23 cellular contexts compared by ENCODE assay signal in genomic region chrX:25178555-25178954, GRCh38.
"Had no signal": no experiment of that assay in that cellular context is flagged by ENCODE, and none has a peak within 500 bp of the region (broad histone marks: within the 10 kb centered on the region; RNA-seq: fewer than 3 reads in every experiment).

No MANE protein-coding gene starts in this region.

- H3K36me3 ChIP-seq: adrenal gland had no signal

- H3K9me3 ChIP-seq: adrenal gland had no signal

- H3K9me3 Mint-ChIP-seq: activated naive CD8-positive, alpha-beta T cell treated with anti-CD3 and anti-CD28 coated beads, Interleukin-2, amount 10 ng/mL, durations not matched to agents 7 days and 5 days; T-cell had no signal

- H3K36me3 Mint-ChIP-seq: activated naive CD8-positive, alpha-beta T cell treated with anti-CD3 and anti-CD28 coated beads, Interleukin-2, amount 10 ng/mL, durations not matched to agents 7 days and 5 days; T-cell had no signal

- ATAC-seq: activated CD4-positive, CD25-positive, alpha-beta regulatory T cell treated with anti-CD3 and anti-CD28 coated beads, Interleukin-2, amount 50 U/mL, for 24 hours; activated CD8-positive, alpha-beta T cell treated with anti-CD3 and anti-CD28 coated beads, Interleukin-2, amount 10 ng/mL, durations not matched to agents 7 days and 5 days; Panc1; Right ventricle myocardium inferior; T-cell had no signal

- DNase-seq: activated CD4-positive, alpha-beta T cell treated with anti-CD3 and anti-CD28 coated beads for 4 hours; activated CD8-positive, alpha-beta memory T cell treated with anti-CD3 and anti-CD28 coated beads, Interleukin-2, amount 50 U/mL, for 48 hours; activated CD8-positive, alpha-beta T cell treated with anti-CD3 and anti-CD28 coated beads, Interleukin-2, amount 10 ng/mL, durations not matched to agents 7 days and 5 days; activated naive CD4-positive, alpha-beta T cell treated with anti-CD3 and anti-CD28 coated beads, Interleukin-2, amount 50 U/mL, for 16 hours; activated naive CD8-positive, alpha-beta T cell treated with anti-CD3 and anti-CD28 coated beads, Interleukin-2, amount 10 ng/mL, durations not matched to agents 7 days and 5 days; activated T-cell treated with anti-CD3 and anti-CD28 coated beads, Interleukin-2, amount 50 U/mL, for 1 hour; adrenal gland; anterior cingulate cortex; cerebellar nuclear complex; NCI-H1092; NCI-H1417; NCI-H1930; NCI-H2171; NCI-H226; NCI-H526; OCI-M1; RPMI8226; T-cell had no signal

- H3K27ac Mint-ChIP-seq: activated CD8-positive, alpha-beta T cell treated with anti-CD3 and anti-CD28 coated beads, Interleukin-2, amount 10 ng/mL, durations not matched to agents 7 days and 5 days; activated naive CD8-positive, alpha-beta T cell treated with anti-CD3 and anti-CD28 coated beads, Interleukin-2, amount 10 ng/mL, durations not matched to agents 7 days and 5 days; T-cell had no signal

- H3K4me3 ChIP-seq: adrenal gland, SK-N-MC had no signal

- H3K4me1 ChIP-seq: adrenal gland had no signal

- H3K27ac ChIP-seq: adrenal gland, SK-N-MC, VCaP had no signal

- H3K4me3 Mint-ChIP-seq: activated CD8-positive, alpha-beta T cell treated with anti-CD3 and anti-CD28 coated beads, Interleukin-2, amount 10 ng/mL, durations not matched to agents 7 days and 5 days; activated naive CD8-positive, alpha-beta T cell treated with anti-CD3 and anti-CD28 coated beads, Interleukin-2, amount 10 ng/mL, durations not matched to agents 7 days and 5 days; T-cell had no signal

- H3K4me1 Mint-ChIP-seq: activated naive CD8-positive, alpha-beta T cell treated with anti-CD3 and anti-CD28 coated beads, Interleukin-2, amount 10 ng/mL, durations not matched to agents 7 days and 5 days; T-cell had no signal
